In the genomic region with DNA sequence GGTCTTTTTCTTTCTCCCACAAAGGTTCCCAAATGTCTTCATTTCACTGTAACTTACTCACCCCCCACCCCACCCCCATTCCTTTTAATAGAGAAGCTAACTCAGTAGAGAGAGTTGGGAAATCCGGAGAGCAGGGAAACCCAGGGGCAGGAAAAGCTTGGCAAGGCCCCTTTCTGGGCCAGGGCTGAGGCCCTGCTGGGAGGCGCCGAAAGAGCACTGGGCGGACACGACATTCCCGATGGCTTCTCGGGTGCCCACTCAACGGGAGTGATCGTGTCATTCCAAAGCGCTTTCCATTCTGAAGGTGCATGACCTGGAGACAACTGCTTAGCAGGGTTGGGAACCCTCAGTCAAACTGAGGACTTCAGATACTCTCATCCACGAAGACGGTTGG, we compare ENCODE assay signal across 8 cellular contexts. TPM values are rescaled to one million over a fixed set of nuclear protein-coding genes. Genes with fewer than 3 reads are reported as not detected.
DNase-seq lines count a peak whose midpoint lies in the region; ATAC-seq and TF ChIP-seq lines count a peak whose summit lies in the region.

No MANE protein-coding gene starts in this region.

- no peaks in the 10 kb centered on the region for H3K9me3 Mint-ChIP-seq in CD14-positive monocyte
- H3K9me3 Mint-ChIP-seq in naive thymus-derived CD4-positive, alpha-beta T cell = no peaks in the 10 kb centered on the region

- H3K4me1 Mint-ChIP-seq in CD14-positive monocyte = peaks cover 32% of the 10 kb centered on the region
- H3K4me1 Mint-ChIP-seq in naive thymus-derived CD4-positive, alpha-beta T cell = peaks cover 19 to 52% (median 44%) of the 10 kb centered on the region in 7 donors

- intact Hi-C loops in CD14-positive monocyte (cut with micrococcal nuclease) (loop anchor here (1.0 to 5.0 kb wide), 3 partner anchors 12 to 72 kb away; partner anchors contain the start of gene QRICH1 (in 2 of the 2)), mammary epithelial cell (cut with micrococcal nuclease) (loop anchor here (2.0 to 5.0 kb wide), 3 partner anchors 13 to 137 kb away; partner anchors contain the start of gene WDR6)
- intact Hi-C loops in naive thymus-derived CD4-positive, alpha-beta T cell (cut with micrococcal nuclease) = loop anchor here (2.0 to 10.0 kb wide), 8 partner anchors 31 to 1335 kb away; partner anchors contain the start of genes IP6K2 (in 2 of the 2), PFKFB4 (in 2 of the 2), ARIH2 (in 1 of the 2) and CYB561D2 (in 1 of the 2)

- no peak for TF ChIP-seq CTCF in CD14-positive monocyte (IDR thresholded peaks at IDR 0.05)
- no peak for TF ChIP-seq CTCF in mammary epithelial cell (conservative IDR thresholded peaks at IDR 0.05 in 1 of 2, IDR thresholded peaks at IDR 0.05 in 1 of 2; ENCODE audit: extremely low read depth in 1 of 2, insufficient read depth in 1 of 2, low read depth in 1 of 2, low read length in 2 of 2)

- WGBS in mammary epithelial cell (ENCODE audit: low coverage, missing lambda C conversion rate) = 10% methylated on average over 12 of the region's 12 CpGs

- POLR2A ChIA-PET in naive thymus-derived CD4-positive, alpha-beta T cell (lab: Charles Lee) = interaction anchor here (0.6 to 11.9 kb wide), 11 partner anchors 9 to 1227 kb away, joined by 3 to 247 read pairs (median 16); partner anchors contain the start of genes IMPDH2, P4HTM, QRICH1 and USP4

- H3K4me3 ChIP-seq in Karpas-422 (ENCODE audit: low read length) (peak overlapping the region; percentile 82), mammary epithelial cell (replicated peaks in 1 of 3; ENCODE audit: insufficient read depth in 1 of 3, low read depth in 2 of 3, low read length in 3 of 3) (peak overlapping the region; percentile 65 to 89 (median 86))
- peak overlapping the region; percentile 99 for H3K4me3 ChIP-seq in naive thymus-derived CD4-positive, alpha-beta T cell (ENCODE audit: low read length)

- ATAC-seq in naive thymus-derived CD4-positive, alpha-beta T cell = no peak
- ATAC-seq in GM21825 (IDR thresholded peaks at IDR 0.05; ENCODE audit: unreplicated experiment) (no peak), HG02938 (IDR thresholded peaks at IDR 0.05; ENCODE audit: unreplicated experiment) (no peak)

- H3K4me2 ChIP-seq in Karpas-422 (ENCODE audit: low read depth, low read length, poor library complexity, severe bottlenecking) (peak overlapping the region; percentile 97), mammary epithelial cell (ENCODE audit: insufficient read depth, low read depth, low read length) (peak overlapping the region; percentile 95)

- H3K27ac Mint-ChIP-seq in CD14-positive monocyte = peak overlapping the region; percentile 96 to 99 (median 98)
- peak overlapping the region in 8 of 9 donors; percentile 69 to 98 (median 92) for H3K27ac Mint-ChIP-seq in naive thymus-derived CD4-positive, alpha-beta T cell

- in situ Hi-C loops in mammary epithelial cell (cut with MboI; ENCODE audit: low sequenced_read_pairs in 2 of 2) = no loop called here

- peak overlapping the region; percentile 90 to 92 for H3K4me3 Mint-ChIP-seq in CD14-positive monocyte
- peak overlapping the region; percentile 85 to 98 (median 96) for H3K4me3 Mint-ChIP-seq in naive thymus-derived CD4-positive, alpha-beta T cell

- H2AFZ ChIP-seq in Karpas-422 (ENCODE audit: low read length) (no peak overlapping the region), mammary epithelial cell (ENCODE audit: low read depth, low read length) (peak overlapping the region; percentile 52)

- BruUV-seq in mammary epithelial cell (replicated peaks; lab: Mats Ljungman, UMichigan) = no TSS peak

- H3K9me2 ChIP-seq in Karpas-422 (replicated peaks; ENCODE audit: insufficient read depth, low read length) = no peaks in the 10 kb centered on the region

- H3K27me3 Mint-ChIP-seq in CD14-positive monocyte (ENCODE audit: low read depth in 3 of 3) = peaks cover 0 to 2% (median 0%) of the 10 kb centered on the region in 3 donors
- H3K27me3 Mint-ChIP-seq in naive thymus-derived CD4-positive, alpha-beta T cell = peaks cover 0 to 2% (median 0%) of the 10 kb centered on the region in 5 donors

- H3K9me3 ChIP-seq in Karpas-422 (ENCODE audit: low read length) (no peaks in the 10 kb centered on the region), mammary epithelial cell (replicated peaks; ENCODE audit: insufficient read depth, low read length) (no peaks in the 10 kb centered on the region)
- no peaks in the 10 kb centered on the region for H3K9me3 ChIP-seq in naive thymus-derived CD4-positive, alpha-beta T cell (ENCODE audit: control insufficient read depth in 2 of 3, low read length in 3 of 3)

- H3K36me3 Mint-ChIP-seq in CD14-positive monocyte = peaks cover 32 to 35% of the 10 kb centered on the region in 2 donors
- H3K36me3 Mint-ChIP-seq in naive thymus-derived CD4-positive, alpha-beta T cell = peaks cover 0 to 21% (median under 1%) of the 10 kb centered on the region in 5 donors

- no peak for DNase-seq in CD14-positive monocyte (ENCODE audit: low spot score)
- DNase-seq in Karpas-422 = no peak
- DNase-seq in mammary epithelial cell = no peak
- no peak for DNase-seq in naive thymus-derived CD4-positive, alpha-beta T cell
- no peak for DNase-seq in NK-92 treated with Interleukin-12 subunit alpha and Interleukin-12 subunit beta, amount 100 ng/mL, for 24 hours (lab: John Stamatoyannopoulos, UW)
- DNase-seq in activated CD4-positive, CD25-positive, alpha-beta regulatory T cell (lab: John Stamatoyannopoulos, UW) = no peak

- H3K36me3 ChIP-seq in Karpas-422 (ENCODE audit: insufficient read depth, low read length) (peaks cover 19% of the 10 kb centered on the region), mammary epithelial cell (ENCODE audit: insufficient read depth, low read length) (peaks cover 19% of the 10 kb centered on the region)
- H3K36me3 ChIP-seq in naive thymus-derived CD4-positive, alpha-beta T cell (ENCODE audit: control insufficient read depth in 2 of 3, insufficient read depth in 3 of 3, low read length in 3 of 3) = peaks cover 6 to 44% (median 6%) of the 10 kb centered on the region in 3 experiments

- no peaks in the 10 kb centered on the region for H3K27me3 ChIP-seq in Karpas-422 (ENCODE audit: low read length)
- no peaks in the 10 kb centered on the region for H3K27me3 ChIP-seq in mammary epithelial cell (ENCODE audit: insufficient read depth, low read length)
- no peaks in the 10 kb centered on the region for H3K27me3 ChIP-seq in naive thymus-derived CD4-positive, alpha-beta T cell (ENCODE audit: control insufficient read depth in 2 of 2, insufficient read depth in 2 of 2, low read length in 2 of 2)

- H3K4me1 ChIP-seq in Karpas-422 (ENCODE audit: low read length) (peaks cover 56% of the 10 kb centered on the region), mammary epithelial cell (ENCODE audit: insufficient read depth, low read length) (peaks cover 38% of the 10 kb centered on the region)
- peaks cover 25 to 28% of the 10 kb centered on the region in 2 donors for H3K4me1 ChIP-seq in naive thymus-derived CD4-positive, alpha-beta T cell (ENCODE audit: control insufficient read depth in 2 of 2, insufficient read depth in 2 of 2, low read length in 2 of 2)

- CTCF ChIA-PET in mammary epithelial cell (lab: Charles Lee; ENCODE audit: low non-redundant PET) = interaction anchor here (0.6 kb wide), 1 partner anchor 13 kb away, joined by 6 read pairs; the partner anchor contains the start of gene WDR6
- CTCF ChIA-PET in naive thymus-derived CD4-positive, alpha-beta T cell (lab: Charles Lee) = interaction anchor here (0.7 to 5.9 kb wide), 4 partner anchors 9 to 30 kb away, joined by 3 to 51 read pairs (median 18); partner anchors contain the start of genes IMPDH2, P4HTM and WDR6

- peaks cover 6% of the 10 kb centered on the region; the same call in 1 of the 2 replicates for H4K20me1 ChIP-seq in Karpas-422 (ENCODE audit: insufficient read depth, low read depth, low read length)
- no peaks in the 10 kb centered on the region for H4K20me1 ChIP-seq in mammary epithelial cell (ENCODE audit: insufficient read depth, low read length)

- H3K9ac ChIP-seq in Karpas-422 (ENCODE audit: low read length) (peak overlapping the region; percentile 96), mammary epithelial cell (ENCODE audit: insufficient read depth, low read length) (peak overlapping the region; percentile 81)

- H3K79me2 ChIP-seq in Karpas-422 (ENCODE audit: low read length) (peaks cover 45% of the 10 kb centered on the region), mammary epithelial cell (ENCODE audit: insufficient read depth, low read length) (peaks cover 59% of the 10 kb centered on the region)

- H3K27ac ChIP-seq in Karpas-422 (ENCODE audit: low read length) (peak overlapping the region; percentile 93), mammary epithelial cell (ENCODE audit: insufficient read depth, low read depth, low read length) (peak overlapping the region; percentile 89)
- peak overlapping the region; percentile 98 for H3K27ac ChIP-seq in naive thymus-derived CD4-positive, alpha-beta T cell (ENCODE audit: low read depth, low read length)

- dilution Hi-C loops in mammary epithelial cell (cut with HindIII; ENCODE audit: low sequenced_read_pairs) = no loop called here

RNA-seq across cellular contexts. Expression of gene DALRD3, which starts 1.6 kb away (rescaled TPM):
- polyA plus RNA-seq in CD14-positive monocyte = 10 to 100 TPM; 15.0 to 20.0 TPM
- 44.8 and 53.4 TPM in 2 replicates for total RNA-seq in Karpas-422 (2014; rRNA removed; shearing (Covaris generic); ENCODE audit: low replicate concordance)
- 10 to 100 TPM; 20.3 to 27.8 TPM for total RNA-seq in mammary epithelial cell
- polyA plus RNA-seq in mammary epithelial cell = 48.8 TPM
- 170 TPM for polyA minus RNA-seq in mammary epithelial cell
- total RNA-seq in naive thymus-derived CD4-positive, alpha-beta T cell = 10 to 100 TPM; 18.9 to 28.6 (median 24.1) TPM
- polyA plus RNA-seq in naive thymus-derived CD4-positive, alpha-beta T cell = 10 to 100 TPM; 24.2 to 24.6 TPM

RNA-seq across cellular contexts. Expression of gene NDUFAF3, which starts 2.0 kb away (rescaled TPM):
- polyA plus RNA-seq in CD14-positive monocyte = 10 to 100 TPM; 88.8 to 93.4 TPM
- total RNA-seq in Karpas-422 (2014; rRNA removed; shearing (Covaris generic); ENCODE audit: low replicate concordance) = 228 and 279 TPM in 2 replicates
- 10 to 100 TPM; 27.0 to 83.6 TPM for total RNA-seq in mammary epithelial cell
- polyA plus RNA-seq in mammary epithelial cell = 73.1 TPM
- polyA minus RNA-seq in mammary epithelial cell = 41.2 TPM
- 100 to 1,000 TPM in 1 of 5 experiments, 10 to 100 TPM in 4; 63.8 to 110 (median 89.3) TPM for total RNA-seq in naive thymus-derived CD4-positive, alpha-beta T cell
- 100 to 1,000 TPM; 191 to 205 TPM for polyA plus RNA-seq in naive thymus-derived CD4-positive, alpha-beta T cell

RNA-seq across cellular contexts. Expression of gene IMPDH2, which starts 9.3 kb away (rescaled TPM):
- polyA plus RNA-seq in CD14-positive monocyte (10 to 100 TPM; 20.8 to 21.0 TPM), mammary epithelial cell (235 TPM)
- 522 and 655 TPM in 2 replicates for total RNA-seq in Karpas-422 (2014; rRNA removed; shearing (Covaris generic); ENCODE audit: low replicate concordance)
- total RNA-seq in mammary epithelial cell = 100 to 1,000 TPM; 204 to 205 TPM
- polyA minus RNA-seq in mammary epithelial cell = 360 TPM
- total RNA-seq in naive thymus-derived CD4-positive, alpha-beta T cell = 100 to 1,000 TPM; 102 to 206 (median 121) TPM
- polyA plus RNA-seq in naive thymus-derived CD4-positive, alpha-beta T cell = 100 to 1,000 TPM; 109 to 123 TPM

RNA-seq across cellular contexts. Expression of gene WDR6, which starts 12.7 kb away (rescaled TPM):
- polyA plus RNA-seq in CD14-positive monocyte = 10 to 100 TPM; 30.6 to 46.3 TPM
- 82.1 and 110 TPM in 2 replicates for total RNA-seq in Karpas-422 (2014; rRNA removed; shearing (Covaris generic); ENCODE audit: low replicate concordance)
- total RNA-seq in mammary epithelial cell = 100 to 1,000 TPM in 1 of 2 donors, 10 to 100 TPM in 1; 91.2 to 108 TPM
- 93.9 TPM for polyA plus RNA-seq in mammary epithelial cell
- 208 TPM for polyA minus RNA-seq in mammary epithelial cell
- total RNA-seq in naive thymus-derived CD4-positive, alpha-beta T cell = 100 to 1,000 TPM; 170 to 335 (median 204) TPM
- 100 to 1,000 TPM; 147 to 152 TPM for polyA plus RNA-seq in naive thymus-derived CD4-positive, alpha-beta T cell

RNA-seq across cellular contexts. Expression of gene P4HTM, which starts 29.9 kb away (rescaled TPM):
- polyA plus RNA-seq in CD14-positive monocyte = 10 to 100 TPM; 14.9 to 18.1 TPM
- 36.1 and 86.7 TPM in 2 replicates for total RNA-seq in Karpas-422 (2014; rRNA removed; shearing (Covaris generic); ENCODE audit: low replicate concordance)
- total RNA-seq in mammary epithelial cell = 10 to 100 TPM in 1 of 2 donors, 1 to 10 TPM in 1; 8.1 to 10.2 TPM
- 4.7 TPM for polyA plus RNA-seq in mammary epithelial cell
- polyA minus RNA-seq in mammary epithelial cell = 2.9 TPM
- 10 to 100 TPM; 37.9 to 74.7 (median 53.1) TPM for total RNA-seq in naive thymus-derived CD4-positive, alpha-beta T cell
- 10 to 100 TPM; 19.7 to 28.0 TPM for polyA plus RNA-seq in naive thymus-derived CD4-positive, alpha-beta T cell
